Comparison of ENCODE assay signal across 34 cellular contexts in the genomic region with DNA sequence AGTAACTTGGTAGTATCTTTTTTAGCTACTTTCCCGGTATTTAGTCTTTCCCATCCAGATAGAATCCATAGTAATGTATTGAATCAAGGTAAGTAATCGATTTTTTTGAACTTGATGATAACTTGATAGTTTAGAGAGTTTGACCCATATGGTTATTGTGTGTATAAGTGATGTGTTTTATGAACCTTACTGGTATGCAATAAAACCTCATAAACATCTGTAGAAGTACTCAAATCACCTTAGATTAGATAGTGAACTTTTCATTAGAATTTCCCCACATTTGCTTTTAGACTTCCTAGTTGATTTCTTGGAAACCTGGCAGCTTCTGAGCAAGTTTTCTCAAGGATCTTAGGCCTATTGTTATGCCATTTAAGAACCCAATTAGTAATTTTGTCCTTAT.
"Had no signal": no experiment of that assay in that cellular context is flagged by ENCODE, and none has a peak within 500 bp of the region (broad histone marks: within the 10 kb centered on the region; RNA-seq: fewer than 3 reads in every experiment).

No MANE protein-coding gene starts in this region.

- H3K27me3 ChIP-seq: adrenal gland, body of pancreas, brain microvascular endothelial cell, breast epithelium had no signal

- H3K4me1 ChIP-seq: adrenal gland, body of pancreas, breast epithelium had no signal

- H3K36me3 ChIP-seq: adrenal gland, brain microvascular endothelial cell, breast epithelium had no signal

- H3K4me3 ChIP-seq: adrenal gland, body of pancreas, breast epithelium had no signal

- H3K9me3 ChIP-seq: adrenal gland, body of pancreas, breast epithelium had no signal

- H3K27ac ChIP-seq: adrenal gland, body of pancreas, brain microvascular endothelial cell, breast epithelium, VCaP had no signal

- ATAC-seq: activated CD8-positive, alpha-beta T cell treated with anti-CD3 and anti-CD28 coated beads for 36 hours; activated naive CD4-positive, alpha-beta T cell treated with anti-CD3 and anti-CD28 coated beads, Interleukin-2, amount 50 U/mL, for 72 hours; activated T-cell treated with anti-CD3 and anti-CD28 coated beads, Interleukin-2, amount 50 U/mL, for 4 hours; activated T-cell treated with anti-CD3 and anti-CD28 coated beads, Interleukin-2, amount 50 U/mL, for 72 hours; activated T-helper 17 cell treated with anti-CD3 and anti-CD28 coated beads, Interleukin-2, amount 50 U/mL, for 72 hours; body of pancreas had no signal

- DNase-seq: activated B cell treated with CpG ODN at 0.5 μM for 24 hours; activated CD4-positive, alpha-beta memory T cell treated with anti-CD3 and anti-CD28 coated beads for 36 hours; activated CD4-positive, alpha-beta T cell treated with anti-CD3 and anti-CD28 coated beads for 4 hours; activated CD4-positive, alpha-beta T cell treated with anti-CD3 and anti-CD28 coated beads, Interleukin-2, amount 10 ng/mL, durations not matched to agents 24 days and 14 days; activated CD4-positive, alpha-beta T cell treated with anti-CD3 and anti-CD28 coated beads, Interleukin-2, amount 50 U/mL, for 1 hour; activated CD4-positive, alpha-beta T cell treated with anti-CD3 and anti-CD28 coated beads, Interleukin-2, amount 50 U/mL, for 4 hours; activated CD4-positive, CD25-positive, alpha-beta regulatory T cell treated with anti-CD3 and anti-CD28 coated beads, Interleukin-2, amount 50 U/mL, for 72 hours; activated CD8-positive, alpha-beta memory T cell treated with anti-CD3 and anti-CD28 coated beads, Interleukin-2, amount 50 U/mL, for 4 hours; activated CD8-positive, alpha-beta T cell treated with anti-CD3 and anti-CD28 coated beads for 36 hours; activated effector memory CD4-positive, alpha-beta T cell treated with anti-CD3 and anti-CD28 coated beads, Interleukin-2, amount 50 U/mL, for 16 hours; activated gamma-delta T cell treated with Interleukin-2 at 50 U/mL for 16 hours; activated naive CD4-positive, alpha-beta T cell; activated naive CD4-positive, alpha-beta T cell treated with anti-CD3 and anti-CD28 coated beads for 36 hours; activated naive CD4-positive, alpha-beta T cell treated with anti-CD3 and anti-CD28 coated beads, Interleukin-2, amount 50 U/mL, for 16 hours; activated naive CD8-positive, alpha-beta T cell treated with anti-CD3 and anti-CD28 coated beads for 36 hours; activated T-cell treated with anti-CD3 and anti-CD28 coated beads for 4 hours; activated T-cell treated with anti-CD3 and anti-CD28 coated beads, Interleukin-2, amount 50 U/mL, for 1 hour; activated T-cell treated with anti-CD3 and anti-CD28 coated beads, Interleukin-2, amount 50 U/mL, for 4 hours; activated T-cell treated with anti-CD3 and anti-CD28 coated beads, Interleukin-2, amount 50 U/mL, for 72 hours; adrenal gland; amniotic stem cell; aorta; body of pancreas; brain microvascular endothelial cell; central memory CD4-positive, alpha-beta T cell; T-helper 1 cell; T-helper 2 cell; T-helper 9 cell had no signal

- FAIRE-seq: astrocyte, TTC549 had no signal
